15 cellular contexts compared by ENCODE assay signal in genomic region chr4:106681381-106681921, GRCh38.
"Had no signal": no experiment of that assay in that cellular context is flagged by ENCODE, and none has a peak within 500 bp of the region (broad histone marks: within the 10 kb centered on the region; RNA-seq: fewer than 3 reads in every experiment).

No MANE protein-coding gene starts in this region.

- H3K27ac ChIP-seq: heart right ventricle, left lung, neutrophil, psoas muscle, tibial nerve had no signal

- H3K27me3 Mint-ChIP-seq: naive thymus-derived CD4-positive, alpha-beta T cell had no signal

- H3K27me3 ChIP-seq: heart right ventricle, left lung, neutrophil, tibial nerve had no signal

- H3K4me3 ChIP-seq: heart right ventricle, left lung, psoas muscle, tibial nerve had no signal

- H3K4me1 Mint-ChIP-seq: naive thymus-derived CD4-positive, alpha-beta T cell; nephron progenitor cell had no signal

- H3K9me3 ChIP-seq: heart right ventricle, left lung, neutrophil, psoas muscle, tibial nerve had no signal

- DNase-seq: central memory CD4-positive, alpha-beta T cell; effector memory CD4-positive, alpha-beta T cell; heart right ventricle; hypothalamus; naive thymus-derived CD4-positive, alpha-beta T cell; nephron progenitor cell; retina; small intestine; stimulated activated CD4-positive, alpha-beta T cell treated with anti-CD3 and anti-CD28 coated beads, Interleukin-12 subunit alpha, Interleukin-12 subunit beta, amount 100 ng/mL, for 4 hours; stimulated activated naive CD4-positive, alpha-beta T cell treated with Interleukin-2 at 50 U/mL for 16 hours had no signal

- H3K4me1 ChIP-seq: psoas muscle had no signal

- H3K36me3 ChIP-seq: heart right ventricle, left lung, neutrophil, tibial nerve had no signal

- H3K27ac Mint-ChIP-seq: naive thymus-derived CD4-positive, alpha-beta T cell; nephron progenitor cell had no signal

- H3K4me3 Mint-ChIP-seq: naive thymus-derived CD4-positive, alpha-beta T cell; nephron progenitor cell had no signal

- H3K36me3 Mint-ChIP-seq: naive thymus-derived CD4-positive, alpha-beta T cell had no signal

- ATAC-seq: esophagus mucosa; heart right ventricle; left lung; naive thymus-derived CD4-positive, alpha-beta T cell; psoas muscle had no signal
